In genomic region chr10:96968682-96969423, GRCh38 we compare ENCODE assay signal across 22 cellular contexts.
"Had no signal": no experiment of that assay in that cellular context is flagged by ENCODE, and none has a peak within 500 bp of the region (broad histone marks: within the 10 kb centered on the region; RNA-seq: fewer than 3 reads in every experiment).

No MANE protein-coding gene starts in this region.

- H3K27me3 ChIP-seq: heart right ventricle, sigmoid colon, stomach, transverse colon had no signal

- H3K4me3 ChIP-seq: heart right ventricle, left ventricle myocardium inferior, lung, psoas muscle, sigmoid colon, skin epidermis, stomach, thoracic aorta, transverse colon had no signal

- H3K4me1 ChIP-seq: parathyroid adenoma, psoas muscle, sigmoid colon, stomach had no signal

- H3K9me3 ChIP-seq: heart right ventricle, left ventricle myocardium inferior, psoas muscle, sigmoid colon, stomach, thoracic aorta, transverse colon had no signal

- FAIRE-seq: colon, frontal cortex, islet of Langerhans had no signal

- H3K27ac ChIP-seq: heart right ventricle, left ventricle myocardium inferior, parathyroid adenoma, psoas muscle, sigmoid colon, skin epidermis, stomach, thoracic aorta, transverse colon had no signal

- H3K9ac ChIP-seq: parathyroid adenoma had no signal

- H3K36me3 ChIP-seq: heart right ventricle, left ventricle myocardium inferior, sigmoid colon, stomach, thoracic aorta, transverse colon had no signal

- DNase-seq: cerebellar nuclear complex; erythroblast; heart right ventricle; hypothalamus; left ventricle myocardium inferior; mesendoderm; naive B cell; psoas muscle; sigmoid colon; stimulated activated CD4-positive, alpha-beta T cell treated with anti-CD3 and anti-CD28 coated beads, Interleukin-2, amount 100 ng/mL, for 24 hours; stimulated activated CD4-positive, alpha-beta T cell treated with anti-CD3 and anti-CD28 coated beads, Interleukin-4, amount 100 ng/mL, for 4 hours; stimulated activated naive B cell treated with anti-CD40 and anti-IgM and Interleukin-4, amounts not matched to agents 10 μg/mL and 1 μg/mL and 100 μg/mL, for 72 hours; stomach; substantia nigra; transverse colon had no signal

- ATAC-seq: heart right ventricle; psoas muscle; stimulated activated naive B cell treated with anti-CD40 and anti-IgM and Interleukin-4, amounts not matched to agents 10 μg/mL and 1 μg/mL and 100 μg/mL, for 72 hours had no signal
